In genomic region chr17:33239702-33240101, GRCh38 we compare ENCODE assay signal across 10 cellular contexts. TPM values are rescaled to one million over a fixed set of nuclear protein-coding genes. Genes with fewer than 3 reads are reported as not detected.
"Had no signal": no experiment of that assay in that cellular context is flagged by ENCODE, and none has a peak within 500 bp of the region (broad histone marks: within the 10 kb centered on the region; RNA-seq: fewer than 3 reads in every experiment).

No MANE protein-coding gene starts in this region.

- H3K4me1 Mint-ChIP-seq: GM23338, IgD-negative memory B cell had no signal

- H3K4me3 ChIP-seq: GM23338 had no signal

- H3K4me3 Mint-ChIP-seq: GM23338, H9, HFFc6, IgD-negative memory B cell had no signal

- H3K36me3 Mint-ChIP-seq: IgD-negative memory B cell had no signal

- H2AFZ ChIP-seq: GM23338 had no signal

- FAIRE-seq: H1, H54, HTR-8/SVneo had no signal

- H3K4me2 ChIP-seq: GM23338 had no signal

- DNase-seq: H9, HCEC 1CT, HFFc6, KG1 had no signal

- H3K9me3 Mint-ChIP-seq: GM23338, H9, IgD-negative memory B cell had no signal

- ATAC-seq: GM23338 had no signal

- H3K27ac Mint-ChIP-seq: GM23338, H9, HFFc6, IgD-negative memory B cell had no signal

RNA-seq across cellular contexts. Expression of gene ASIC2, which starts 53.4 kb away (rescaled TPM):
- total RNA-seq: HFFc6, HT-29 had no signal
- polyA plus RNA-seq: IgD-negative memory B cell had no signal
